22 cellular contexts compared by ENCODE assay signal in the genomic region with DNA sequence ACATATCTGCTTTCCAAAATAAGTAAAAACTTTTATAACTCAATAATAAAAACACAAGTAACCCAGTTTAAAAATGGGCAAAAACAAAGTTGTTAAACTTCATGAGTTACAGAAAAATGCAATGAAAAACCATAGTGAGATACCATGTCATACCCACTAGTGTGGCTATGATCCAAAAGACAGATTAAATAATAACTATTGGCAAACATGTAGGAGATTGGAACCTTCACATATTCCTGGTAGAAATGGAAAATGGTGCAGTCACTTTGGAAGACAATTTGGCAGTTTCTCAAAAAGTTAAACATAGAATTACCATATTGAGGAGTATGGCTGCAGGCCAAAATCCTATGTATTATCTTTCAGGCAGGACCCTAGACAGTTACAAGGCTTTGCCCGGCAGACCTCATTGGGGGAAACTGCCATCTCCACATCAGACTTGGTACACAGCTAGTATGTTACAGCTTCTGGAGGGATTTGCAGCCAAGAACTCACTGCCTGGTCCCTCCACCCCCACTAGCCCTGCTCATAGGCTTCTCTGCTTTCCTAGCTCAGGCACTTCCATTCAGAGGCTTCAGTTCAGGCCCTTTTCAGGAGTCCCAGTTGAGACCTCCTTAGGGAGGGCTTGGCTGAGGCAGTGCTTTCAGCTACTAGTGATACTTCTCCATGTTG.
DNase-seq lines count a peak whose midpoint lies in the region; ATAC-seq, FAIRE-seq and TF ChIP-seq lines count a peak whose summit lies in the region.
"Had no signal": no experiment of that assay in that cellular context is flagged by ENCODE, and none has a peak within 500 bp of the region (broad histone marks: within the 10 kb centered on the region; RNA-seq: fewer than 3 reads in every experiment).

No MANE protein-coding gene starts in this region.

- H3K4me3 ChIP-seq in A549 = no peak overlapping the region
- H3K4me3 ChIP-seq in pancreas = no peak overlapping the region
- H3K4me3 ChIP-seq: BLaER1, GM23338 had no signal

- peak; percentile 2 for DNase-seq in DMS 273 (lab: John Stamatoyannopoulos, UW; ENCODE audit: unreplicated experiment)
- no peak for DNase-seq in DMS 273 treated with DMSO at 0.1 percent for 48 hours (lab: John Stamatoyannopoulos, UW)
- no peak for DNase-seq in A549 (ENCODE audit: low read depth in 1 of 2, low spot score in 1 of 2)
- peak; percentile 72 to 93 for DNase-seq in NCI-H446 (lab: John Stamatoyannopoulos, UW)
- peak in 1 of 6 donors; percentile 22 for DNase-seq in pancreas
- no peak for DNase-seq in activated naive CD4-positive, alpha-beta T cell (lab: John Stamatoyannopoulos, UW)
- DNase-seq: Caco-2; CD4-positive, CD25-positive, alpha-beta regulatory T cell; CD8-positive, alpha-beta T cell; DMS53; DMS79 treated with DMSO at 0.1 percent for 48 hours; GF-D8; H9 had no signal

- no peak for TF ChIP-seq RAD21 in A549 (conservative IDR thresholded peaks at IDR 0.05 in 1 of 2, IDR thresholded peaks at IDR 0.05 in 1 of 2)

- POLR2A ChIA-PET in A549 (lab: Yijun Ruan, JAX) = no interaction called here

- 92% methylated on average over 1 of the region's 1 CpG for WGBS in A549 (ENCODE audit: missing lambda C conversion rate)
- 10 to 11% methylated on average over 1 of the region's 1 CpG for WGBS in pancreas, 2 donors

- H3K27ac ChIP-seq in A549 = no peak overlapping the region
- H3K27ac ChIP-seq in pancreas = no peak overlapping the region
- H3K27ac ChIP-seq: 22Rv1, BLaER1, C4-2B had no signal

- H3K36me3 ChIP-seq in pancreas = no peaks in the 10 kb centered on the region
- H3K36me3 ChIP-seq: BLaER1 had no signal

- intact Hi-C loops in pancreas (cut with DNase I) = no loop called here

- no peak for TF ChIP-seq EP300 in A549 (IDR thresholded peaks at IDR 0.05)

- peaks cover 15% of the 10 kb centered on the region for H3K4me1 ChIP-seq in A549
- peaks cover 0 to 3% (median 0%) of the 10 kb centered on the region in 3 donors for H3K4me1 ChIP-seq in pancreas
- H3K4me1 ChIP-seq: BLaER1, Caco-2 had no signal

- TF ChIP-seq CTCF in A549 (IDR thresholded peaks at IDR 0.05) = no peak
- no peak for TF ChIP-seq CTCF in pancreas (IDR thresholded peaks at IDR 0.05)

- H3K9me3 ChIP-seq in A549 = no peaks in the 10 kb centered on the region
- H3K9me3 ChIP-seq in pancreas = no peaks in the 10 kb centered on the region
- H3K9me3 ChIP-seq: BLaER1, Caco-2 had no signal

- peak overlapping the region; percentile 20; the same call in 1 of the 3 replicates for H3K4me2 ChIP-seq in A549
- H3K4me2 ChIP-seq: BLaER1, GM23338 had no signal

- ATAC-seq in A549 (no peak), pancreas (peak in 3 of 4 donors; percentile 51 to 87 (median 65)), GM21723 (IDR thresholded peaks at IDR 0.05; ENCODE audit: unreplicated experiment) (no peak)
- ATAC-seq: CD8-positive, alpha-beta T cell; GM23338; HCT116 had no signal

- TF ChIP-seq POLR2A in A549 (IDR thresholded peaks at IDR 0.05; ENCODE audit: low read length) = no peak

- no peak for FAIRE-seq in A549 (lab: Jason Lieb, UNC)
- FAIRE-seq in pancreas (lab: Jason Lieb, UNC) = no peak
- FAIRE-seq: A204.1, GM12892, GM19239 had no signal

- no peaks in the 10 kb centered on the region for H3K27me3 ChIP-seq in pancreas
- H3K27me3 ChIP-seq: BLaER1 had no signal

- CTCF ChIA-PET in A549 (lab: Yijun Ruan, JAX) = interaction anchor here (0.9 kb wide), 1 partner anchor 91 kb away, joined by 5 read pairs; no protein-coding TSS in a partner anchor

TF ChIP-seq in A549, 52 proteins besides CTCF, POLR2A, EP300 and RAD21:
- TF ChIP-seq, protein P1, sequence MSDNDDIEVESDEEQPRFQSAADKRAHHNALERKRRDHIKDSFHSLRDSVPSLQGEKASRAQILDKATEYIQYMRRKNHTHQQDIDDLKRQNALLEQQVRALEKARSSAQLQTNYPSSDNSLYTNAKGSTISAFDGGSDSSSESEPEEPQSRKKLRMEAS (IDR thresholded peaks at IDR 0.05) = no peak
- TF ChIP-seq, protein P2, sequence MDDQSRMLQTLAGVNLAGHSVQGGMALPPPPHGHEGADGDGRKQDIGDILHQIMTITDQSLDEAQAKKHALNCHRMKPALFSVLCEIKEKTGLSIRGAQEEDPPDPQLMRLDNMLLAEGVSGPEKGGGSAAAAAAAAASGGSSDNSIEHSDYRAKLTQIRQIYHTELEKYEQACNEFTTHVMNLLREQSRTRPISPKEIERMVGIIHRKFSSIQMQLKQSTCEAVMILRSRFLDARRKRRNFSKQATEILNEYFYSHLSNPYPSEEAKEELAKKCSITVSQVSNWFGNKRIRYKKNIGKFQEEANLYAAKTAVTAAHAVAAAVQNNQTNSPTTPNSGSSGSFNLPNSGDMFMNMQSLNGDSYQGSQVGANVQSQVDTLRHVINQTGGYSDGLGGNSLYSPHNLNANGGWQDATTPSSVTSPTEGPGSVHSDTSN (IDR thresholded peaks at IDR 0.05) = no peak
- TF ChIP-seq CBX8 (IDR thresholded peaks at IDR 0.05) = no peak
TF ChIP-seq in A549: peak in this region for 0.

Comparison
In these comparisons a context has a peak if more than half of its experiments do, and no peak if none do; other contexts are left out.
1. DNase-seq: peak in DMS 273 (single experiment) and NCI-H446 (2 of 2); none in DMS 273 treated with DMSO at 0.1 percent for 48 hours (single experiment), A549 (0 of 2) and activated naive CD4-positive, alpha-beta T cell (0 of 4).
2. ATAC-seq: peak in pancreas (3 of 4); none in A549 (0 of 2) and GM21723 (single experiment).